In the genomic region with DNA sequence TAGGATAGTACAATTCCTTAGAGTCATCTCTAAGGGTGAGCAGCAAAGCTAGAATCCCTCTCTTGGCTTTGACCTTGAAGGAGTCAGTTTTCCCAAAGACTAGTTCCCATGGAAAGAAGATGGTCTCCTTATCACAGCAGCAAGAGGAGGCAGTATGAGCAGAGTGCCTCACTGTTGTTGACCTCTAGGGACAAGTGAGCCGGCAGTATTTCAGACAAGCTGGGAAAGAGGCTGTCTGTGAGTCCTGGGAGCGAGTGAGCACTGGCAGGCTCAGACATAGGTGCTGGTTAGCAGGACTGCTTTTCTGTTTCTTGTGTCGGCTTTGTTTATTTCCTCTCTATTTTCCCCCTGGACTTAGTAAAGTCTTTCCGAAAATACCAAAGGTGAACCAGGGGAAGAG, we compare ENCODE assay signal across 1 cellular context.
TF ChIP-seq lines count a peak whose summit lies in the region.

No MANE protein-coding gene starts in this region.

TF ChIP-seq in WTC11, 78 proteins besides CTCF, POLR2A, EP300 and RAD21 (continued from another document):
- TF ChIP-seq TEAD4 (CRISPR knock-in tag; IDR thresholded peaks at IDR 0.05) (no peak), NFATC4 (CRISPR knock-in tag; IDR thresholded peaks at IDR 0.05) (no peak), SMAD3 (CRISPR knock-in tag; IDR thresholded peaks at IDR 0.05; ENCODE audit: borderline replicate concordance) (no peak), ZNF263 (CRISPR knock-in tag; IDR thresholded peaks at IDR 0.05; ENCODE audit: low read depth) (no peak), OVOL2 (CRISPR knock-in tag; IDR thresholded peaks at IDR 0.05; ENCODE audit: borderline replicate concordance) (no peak), ESRRA (CRISPR knock-in tag; IDR thresholded peaks at IDR 0.05; ENCODE audit: borderline replicate concordance) (no peak), CBFB (CRISPR knock-in tag; IDR thresholded peaks at IDR 0.05; ENCODE audit: low read depth) (no peak), ZNF396 (CRISPR knock-in tag; IDR thresholded peaks at IDR 0.05; ENCODE audit: borderline replicate concordance) (no peak), CREM (CRISPR knock-in tag; IDR thresholded peaks at IDR 0.05) (no peak), RORB (CRISPR knock-in tag; IDR thresholded peaks at IDR 0.05) (no peak)
- TF ChIP-seq, protein P1, sequence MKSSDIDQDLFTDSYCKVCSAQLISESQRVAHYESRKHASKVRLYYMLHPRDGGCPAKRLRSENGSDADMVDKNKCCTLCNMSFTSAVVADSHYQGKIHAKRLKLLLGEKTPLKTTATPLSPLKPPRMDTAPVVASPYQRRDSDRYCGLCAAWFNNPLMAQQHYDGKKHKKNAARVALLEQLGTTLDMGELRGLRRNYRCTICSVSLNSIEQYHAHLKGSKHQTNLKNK (CRISPR knock-in tag; IDR thresholded peaks at IDR 0.05) = no peak
- TF ChIP-seq, protein P2, sequence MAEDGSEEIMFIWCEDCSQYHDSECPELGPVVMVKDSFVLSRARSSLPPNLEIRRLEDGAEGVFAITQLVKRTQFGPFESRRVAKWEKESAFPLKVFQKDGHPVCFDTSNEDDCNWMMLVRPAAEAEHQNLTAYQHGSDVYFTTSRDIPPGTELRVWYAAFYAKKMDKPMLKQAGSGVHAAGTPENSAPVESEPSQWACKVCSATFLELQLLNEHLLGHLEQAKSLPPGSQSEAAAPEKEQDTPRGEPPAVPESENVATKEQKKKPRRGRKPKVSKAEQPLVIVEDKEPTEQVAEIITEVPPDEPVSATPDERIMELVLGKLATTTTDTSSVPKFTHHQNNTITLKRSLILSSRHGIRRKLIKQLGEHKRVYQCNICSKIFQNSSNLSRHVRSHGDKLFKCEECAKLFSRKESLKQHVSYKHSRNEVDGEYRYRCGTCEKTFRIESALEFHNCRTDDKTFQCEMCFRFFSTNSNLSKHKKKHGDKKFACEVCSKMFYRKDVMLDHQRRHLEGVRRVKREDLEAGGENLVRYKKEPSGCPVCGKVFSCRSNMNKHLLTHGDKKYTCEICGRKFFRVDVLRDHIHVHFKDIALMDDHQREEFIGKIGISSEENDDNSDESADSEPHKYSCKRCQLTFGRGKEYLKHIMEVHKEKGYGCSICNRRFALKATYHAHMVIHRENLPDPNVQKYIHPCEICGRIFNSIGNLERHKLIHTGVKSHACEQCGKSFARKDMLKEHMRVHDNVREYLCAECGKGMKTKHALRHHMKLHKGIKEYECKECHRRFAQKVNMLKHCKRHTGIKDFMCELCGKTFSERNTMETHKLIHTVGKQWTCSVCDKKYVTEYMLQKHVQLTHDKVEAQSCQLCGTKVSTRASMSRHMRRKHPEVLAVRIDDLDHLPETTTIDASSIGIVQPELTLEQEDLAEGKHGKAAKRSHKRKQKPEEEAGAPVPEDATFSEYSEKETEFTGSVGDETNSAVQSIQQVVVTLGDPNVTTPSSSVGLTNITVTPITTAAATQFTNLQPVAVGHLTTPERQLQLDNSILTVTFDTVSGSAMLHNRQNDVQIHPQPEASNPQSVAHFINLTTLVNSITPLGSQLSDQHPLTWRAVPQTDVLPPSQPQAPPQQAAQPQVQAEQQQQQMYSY (CRISPR knock-in tag; IDR thresholded peaks at IDR 0.05) = no peak
- TF ChIP-seq, protein P3, sequence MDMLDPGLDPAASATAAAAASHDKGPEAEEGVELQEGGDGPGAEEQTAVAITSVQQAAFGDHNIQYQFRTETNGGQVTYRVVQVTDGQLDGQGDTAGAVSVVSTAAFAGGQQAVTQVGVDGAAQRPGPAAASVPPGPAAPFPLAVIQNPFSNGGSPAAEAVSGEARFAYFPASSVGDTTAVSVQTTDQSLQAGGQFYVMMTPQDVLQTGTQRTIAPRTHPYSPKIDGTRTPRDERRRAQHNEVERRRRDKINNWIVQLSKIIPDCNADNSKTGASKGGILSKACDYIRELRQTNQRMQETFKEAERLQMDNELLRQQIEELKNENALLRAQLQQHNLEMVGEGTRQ (CRISPR knock-in tag; IDR thresholded peaks at IDR 0.05) = no peak
- TF ChIP-seq, protein P4, sequence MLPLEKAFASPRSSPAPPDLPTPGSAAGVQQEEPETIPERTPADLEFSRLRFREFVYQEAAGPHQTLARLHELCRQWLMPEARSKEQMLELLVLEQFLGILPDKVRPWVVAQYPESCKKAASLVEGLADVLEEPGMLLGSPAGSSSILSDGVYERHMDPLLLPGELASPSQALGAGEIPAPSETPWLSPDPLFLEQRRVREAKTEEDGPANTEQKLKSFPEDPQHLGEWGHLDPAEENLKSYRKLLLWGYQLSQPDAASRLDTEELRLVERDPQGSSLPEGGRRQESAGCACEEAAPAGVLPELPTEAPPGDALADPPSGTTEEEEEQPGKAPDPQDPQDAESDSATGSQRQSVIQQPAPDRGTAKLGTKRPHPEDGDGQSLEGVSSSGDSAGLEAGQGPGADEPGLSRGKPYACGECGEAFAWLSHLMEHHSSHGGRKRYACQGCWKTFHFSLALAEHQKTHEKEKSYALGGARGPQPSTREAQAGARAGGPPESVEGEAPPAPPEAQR (CRISPR knock-in tag; IDR thresholded peaks at IDR 0.05) = no peak
- TF ChIP-seq, protein P5, sequence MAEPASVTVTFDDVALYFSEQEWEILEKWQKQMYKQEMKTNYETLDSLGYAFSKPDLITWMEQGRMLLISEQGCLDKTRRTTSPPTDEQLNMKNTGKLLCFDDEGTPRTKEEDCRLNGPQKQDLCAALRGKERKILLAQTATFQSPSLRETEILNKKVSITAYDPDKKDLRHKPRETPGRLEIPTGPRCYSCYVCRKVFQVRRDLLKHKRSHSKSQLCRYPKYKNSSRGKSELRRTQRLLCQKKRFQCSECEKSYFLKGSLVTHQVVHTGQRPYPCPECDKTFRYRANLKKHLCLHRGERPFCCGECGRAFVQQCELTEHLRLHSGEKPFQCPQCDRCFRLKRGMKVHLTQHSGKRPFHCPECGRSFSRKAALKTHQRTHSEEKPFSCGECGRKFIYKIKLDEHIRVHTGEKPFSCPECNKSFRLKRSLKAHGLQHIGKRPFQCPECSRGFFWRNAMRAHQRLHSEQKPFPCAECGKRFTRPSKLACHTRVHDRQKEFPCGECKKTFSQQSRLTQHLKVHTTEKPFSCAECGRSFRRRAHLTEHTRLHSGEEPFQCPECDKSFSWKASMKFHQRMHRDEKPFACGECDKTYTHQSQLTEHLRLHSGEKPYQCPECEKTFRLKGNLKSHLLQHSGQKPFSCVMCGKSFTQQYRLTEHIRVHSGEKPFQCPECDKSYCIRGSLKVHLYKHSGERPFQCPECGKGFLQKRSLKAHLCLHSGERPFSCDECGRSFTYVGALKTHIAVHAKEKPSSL (CRISPR knock-in tag; conservative IDR thresholded peaks at IDR 0.05) = no peak
